In genomic region chr2:105438104-105438929, GRCh38 we compare ENCODE assay signal across 10 cellular contexts. TPM values are rescaled to one million over a fixed set of nuclear protein-coding genes. Genes with fewer than 3 reads are reported as not detected.
A peak's percentile ranks its signal among the peaks of the same experiment; 100 is the strongest.
DNase-seq lines count a peak whose midpoint lies in the region; ATAC-seq and TF ChIP-seq lines count a peak whose summit lies in the region.
"Had no signal": no experiment of that assay in that cellular context is flagged by ENCODE, and none has a peak within 500 bp of the region (broad histone marks: within the 10 kb centered on the region; RNA-seq: fewer than 3 reads in every experiment).

No MANE protein-coding gene starts in this region.

- peaks cover 23% of the 10 kb centered on the region for H3K27me3 ChIP-seq in adipocyte (replicated peaks; ENCODE audit: control insufficient read depth, insufficient read depth, low read length)
- H3K27me3 ChIP-seq in left lung: no peaks in the 10 kb centered on the region
- no peaks in the 10 kb centered on the region for H3K27me3 ChIP-seq in transverse colon

- H3K36me3 ChIP-seq in adipocyte (ENCODE audit: control insufficient read depth, insufficient read depth, low read length, severe bottlenecking): no peaks in the 10 kb centered on the region
- H3K36me3 ChIP-seq in left lung: no peaks in the 10 kb centered on the region
- no peaks in the 10 kb centered on the region for H3K36me3 ChIP-seq in transverse colon

- TF ChIP-seq POLR2A in transverse colon (IDR thresholded peaks at IDR 0.05): peak; percentile 42

- no peak for TF ChIP-seq EP300 in transverse colon (IDR thresholded peaks at IDR 0.05; ENCODE audit: low read depth)

- H3K4me1 ChIP-seq in adipocyte (ENCODE audit: control insufficient read depth, insufficient read depth, low read length) (peaks cover 9% of the 10 kb centered on the region), left lung (no peaks in the 10 kb centered on the region), transverse colon (peaks cover 10 to 26% (median 17%) of the 10 kb centered on the region in 4 donors)

- in situ Hi-C loops in transverse colon (cut with MboI; ENCODE audit: low pct_ligation_motif_present in 1 of 4, low pct_unique_long_range_greater_than_20kb in 1 of 4, low sequenced_read_pairs in 3 of 4): no loop called here

- no peak for TF ChIP-seq CTCF in left lung (IDR thresholded peaks at IDR 0.05)
- no peak for TF ChIP-seq CTCF in transverse colon (IDR thresholded peaks at IDR 0.05)

- peak; percentile 36 for ATAC-seq in left lung
- ATAC-seq: GM12878 had no signal

- H3K4me3 ChIP-seq in adipocyte (ENCODE audit: low read length) (no peak overlapping the region), left lung (no peak overlapping the region), transverse colon (peak overlapping the region in 1 of 4 donors; percentile 9)
- H3K4me3 ChIP-seq: GM12878 had no signal

- 20 to 28% methylated on average over 1 to 8 of the region's 10 CpGs for WGBS in transverse colon (ENCODE audit: low coverage in 1 of 2), 2 donors

- H3K9ac ChIP-seq in adipocyte (ENCODE audit: low read length): no peak overlapping the region

- H3K27ac ChIP-seq in left lung (peak overlapping the region; percentile 33 to 37), transverse colon (peak overlapping the region; percentile 63 to 70 (median 64))

- DNase-seq in NCI-H1105 (lab: John Stamatoyannopoulos, UW): peak; percentile 30
- peak; percentile 39 for DNase-seq in adipocyte (ENCODE audit: low read depth)
- no peak for DNase-seq in left lung
- DNase-seq in transverse colon: peak; percentile 53
- DNase-seq in HuH-7.5 (ENCODE audit: low spot score): no peak
- no peak for DNase-seq in CD1c-positive myeloid dendritic cell (ENCODE audit: extremely low spot score)
- no peak for DNase-seq in stimulated activated CD4-positive, alpha-beta T cell treated with anti-CD3 and anti-CD28 coated beads, Interleukin-4, amount 100 ng/mL, for 4 hours
- DNase-seq: activated naive CD8-positive, alpha-beta T cell treated with anti-CD3 and anti-CD28 coated beads, Interleukin-2, amount 10 ng/mL, durations not matched to agents 7 days and 5 days; T1000 had no signal

- intact Hi-C loops in left lung (cut with DNase I) (no loop called here), transverse colon (cut with DNase I; ENCODE audit: low total_unique reads) (no loop called here)

- H3K9me3 ChIP-seq in adipocyte (ENCODE audit: control insufficient read depth, low read length) (no peaks in the 10 kb centered on the region), left lung (no peaks in the 10 kb centered on the region), transverse colon (no peaks in the 10 kb centered on the region)

RNA-seq across cellular contexts. Expression of gene FHL2, which starts 39.5 kb away (rescaled TPM):
- 10 to 100 TPM; 11.4 to 30.1 TPM for total RNA-seq in left lung
- total RNA-seq in transverse colon: 100 to 1,000 TPM in 1 of 4 donors, 10 to 100 TPM in 3; 56.1 to 140 (median 89.2) TPM

Comparison
In these comparisons a context has a peak if more than half of its experiments do, and no peak if none do; other contexts are left out.
1. DNase-seq: peak in NCI-H1105 (single experiment), adipocyte (single experiment) and transverse colon (single experiment); none in left lung (0 of 2), HuH-7.5 (single experiment), CD1c-positive myeloid dendritic cell (single experiment) and stimulated activated CD4-positive, alpha-beta T cell treated with anti-CD3 and anti-CD28 coated beads, Interleukin-4, amount 100 ng/mL, for 4 hours (0 of 2).